In genomic region chr12:122875590-122876220, GRCh38 we compare ENCODE assay signal across 1 cellular context.
A peak's percentile ranks its signal among the peaks of the same experiment; 100 is the strongest.
TF ChIP-seq lines count a peak whose summit lies in the region.

No MANE protein-coding gene starts in this region.

TF ChIP-seq in GM12878, 131 proteins besides CTCF, POLR2A, EP300 and RAD21 (continued from another document):
- TF ChIP-seq TCF3 (IDR thresholded peaks at IDR 0.05; ENCODE audit: borderline replicate concordance, insufficient read depth, low read depth, low read length) (0 out of 2 replicates have a peak, but pooled peaks have one; percentile 24), HDAC2 (IDR thresholded peaks at IDR 0.05) (no peak), GABPA (IDR thresholded peaks at IDR 0.05; ENCODE audit: low read depth) (0 out of 2 replicates have a peak, but pooled peaks have one; percentile 16), STAT3 (IDR thresholded peaks at IDR 0.05; ENCODE audit: low read depth, low read length) (no peak), ATF7 (IDR thresholded peaks at IDR 0.05; ENCODE audit: low read depth) (peak; percentile 86), ZBTB40 (IDR thresholded peaks at IDR 0.05; ENCODE audit: borderline replicate concordance) (no peak), MEF2B (IDR thresholded peaks at IDR 0.05; ENCODE audit: partially characterized antibody, poor library complexity, severe bottlenecking) (peak; percentile 60), ZZZ3 (IDR thresholded peaks at IDR 0.05; ENCODE audit: control insufficient read depth, insufficient read length, low read depth) (no peak), FOXM1 (IDR thresholded peaks at IDR 0.05; ENCODE audit: low read depth, low read length) (peak; percentile 85; the same call in 1 of the 2 replicates), MEF2A (IDR thresholded peaks at IDR 0.05; ENCODE audit: insufficient read depth, low read depth, low read length) (peak; percentile 89), CUX1 (IDR thresholded peaks at IDR 0.05; ENCODE audit: insufficient replicate concordance, low read depth, low read length) (peak; percentile 46), NBN (IDR thresholded peaks at IDR 0.05) (0 out of 2 replicates have a peak, but pooled peaks have one; percentile 33), RELB (IDR thresholded peaks at IDR 0.05; ENCODE audit: low read depth) (peak; percentile 69), MTA3 (IDR thresholded peaks at IDR 0.05; ENCODE audit: borderline replicate concordance, low read length) (peak; percentile 90), CEBPB (IDR thresholded peaks at IDR 0.05; ENCODE audit: borderline replicate concordance in 1 of 2, low read depth in 2 of 2, low read length in 2 of 2) (no peak), SMAD5 (IDR thresholded peaks at IDR 0.05; ENCODE audit: low read depth) (no peak), PAX5 (IDR thresholded peaks at IDR 0.05; ENCODE audit: borderline replicate concordance, low read depth, low read length) (no peak), SUZ12 (IDR thresholded peaks at IDR 0.05; ENCODE audit: unreplicated experiment) (no peak), ZSCAN29 (IDR thresholded peaks at IDR 0.05) (no peak), TAF1 (IDR thresholded peaks at IDR 0.05; ENCODE audit: borderline replicate concordance, low read depth, low read length) (no peak), SKIL (IDR thresholded peaks at IDR 0.05; ENCODE audit: low read depth, poor library complexity, severe bottlenecking) (peak; percentile 68), IRF4 (IDR thresholded peaks at IDR 0.05; ENCODE audit: low read depth, low read length) (no peak), ZNF207 (IDR thresholded peaks at IDR 0.05; ENCODE audit: borderline replicate concordance) (no peak), STAT1 (conservative IDR thresholded peaks at IDR 0.05) (no peak), ASH2L (IDR thresholded peaks at IDR 0.05; ENCODE audit: borderline replicate concordance, low read depth) (no peak), POU2F2 (IDR thresholded peaks at IDR 0.05; ENCODE audit: borderline replicate concordance, low read depth, low read length) (no peak)
